Comparison of ENCODE assay signal across 8 cellular contexts in genomic region chr17:68089881-68090280, GRCh38. TPM values are rescaled to one million over a fixed set of nuclear protein-coding genes. Genes with fewer than 3 reads are reported as not detected.
DNase-seq lines count a peak whose midpoint lies in the region; ATAC-seq and TF ChIP-seq lines count a peak whose summit lies in the region.

No MANE protein-coding gene starts in this region.

- no peak for TF ChIP-seq CTCF in chondrocyte (IDR thresholded peaks at IDR 0.05)

- no peak overlapping the region for H3K4me3 Mint-ChIP-seq in chondrocyte (ENCODE audit: unreplicated experiment)

- ATAC-seq in GM21786 (IDR thresholded peaks at IDR 0.05; ENCODE audit: unreplicated experiment) (peak; percentile 38), GM21723 (IDR thresholded peaks at IDR 0.05; ENCODE audit: unreplicated experiment) (no peak), GM19324 (IDR thresholded peaks at IDR 0.05; ENCODE audit: low FRiP score, unreplicated experiment) (no peak)

- H3K36me3 ChIP-seq in HAP-1 (replicated peaks): no peaks in the 10 kb centered on the region

- no peaks in the 10 kb centered on the region for H3K4me1 ChIP-seq in HAP-1

- H3K9me3 ChIP-seq in HAP-1: no peaks in the 10 kb centered on the region

- H3K4me3 ChIP-seq in HAP-1: no peak overlapping the region

- peak; percentile 95 for DNase-seq in CD1c-positive myeloid dendritic cell (ENCODE audit: extremely low spot score)
- peak; percentile 78 for DNase-seq in RPMI7951 (ENCODE audit: low read depth)
- DNase-seq in iPS-NIHi11 (ENCODE audit: low spot score): peak; percentile 23
- no peak for DNase-seq in HAP-1 (ENCODE audit: low spot score in 2 of 2)
- no peak for DNase-seq in chondrocyte (ENCODE audit: low spot score)

- no peaks in the 10 kb centered on the region for H3K9me3 Mint-ChIP-seq in chondrocyte (ENCODE audit: low read depth)

- in situ Hi-C loops in HAP-1 (cut with MboI; ENCODE audit: low sequenced_read_pairs): no loop called here

- H3K27ac Mint-ChIP-seq in chondrocyte (ENCODE audit: unreplicated experiment): no peak overlapping the region

- peaks cover 28% of the 10 kb centered on the region for H3K4me1 Mint-ChIP-seq in chondrocyte (ENCODE audit: low read depth)

- H3K27me3 ChIP-seq in HAP-1 (ENCODE audit: low read depth): no peaks in the 10 kb centered on the region

- H3K27me3 Mint-ChIP-seq in chondrocyte (ENCODE audit: low read depth): no peaks in the 10 kb centered on the region

- H3K36me3 Mint-ChIP-seq in chondrocyte (ENCODE audit: low read depth): no peaks in the 10 kb centered on the region

RNA-seq across cellular contexts. Expression of gene KPNA2, which starts 54.3 kb away (rescaled TPM):
- total RNA-seq in RPMI7951 (2014; rRNA removed; shearing (Covaris generic)): 360 and 422 TPM in 2 replicates
- total RNA-seq in chondrocyte: 92.5 to 95.4 TPM (median 93.4 TPM) in 3 replicates

Comparison
In these comparisons a context has a peak if more than half of its experiments do, and no peak if none do; other contexts are left out.
1. DNase-seq: peak in CD1c-positive myeloid dendritic cell (single experiment), RPMI7951 (single experiment) and iPS-NIHi11 (single experiment); none in HAP-1 (0 of 2) and chondrocyte (single experiment).